Comparison of ENCODE assay signal across 14 cellular contexts in the genomic region with DNA sequence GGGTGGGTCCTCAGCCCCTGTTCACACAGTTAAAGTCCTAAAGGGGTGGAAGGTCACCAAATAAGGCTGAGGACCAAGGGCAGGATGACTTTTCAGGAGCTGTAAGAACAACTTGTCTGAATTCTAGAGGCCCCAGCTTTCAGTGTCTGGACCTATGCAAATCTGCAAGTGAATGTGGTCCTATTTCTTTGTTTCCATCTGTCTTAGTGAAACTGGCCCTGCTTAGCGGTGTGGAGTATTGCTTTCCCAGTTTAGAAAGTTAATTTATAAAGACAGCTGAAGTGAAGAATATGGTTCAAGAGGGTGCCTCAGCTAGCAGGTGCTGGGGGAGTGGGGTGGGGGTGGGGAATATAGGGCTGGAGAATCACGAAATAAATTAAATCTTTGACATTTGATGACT. TPM values are rescaled to one million over a fixed set of nuclear protein-coding genes. Genes with fewer than 3 reads are reported as not detected.
DNase-seq lines count a peak whose midpoint lies in the region; ATAC-seq and TF ChIP-seq lines count a peak whose summit lies in the region.
"Had no signal": no experiment of that assay in that cellular context is flagged by ENCODE, and none has a peak within 500 bp of the region (broad histone marks: within the 10 kb centered on the region; RNA-seq: fewer than 3 reads in every experiment).

No MANE protein-coding gene starts in this region.

- no peak overlapping the region for H3K4me3 Mint-ChIP-seq in activated B cell treated with CpG ODN at 0.5 μM for 24 hours
- H3K4me3 Mint-ChIP-seq: activated naive CD8-positive, alpha-beta T cell had no signal

- CTCF ChIA-PET in activated B cell treated with CpG ODN at 0.5 μM for 24 hours (lab: Charles Lee): interaction anchor here (1.3 kb wide), 1 partner anchor 30 kb away, joined by 4 read pairs; no protein-coding TSS in a partner anchor

- H3K9me3 Mint-ChIP-seq in activated B cell treated with CpG ODN at 0.5 μM for 24 hours: peaks cover 3% of the 10 kb centered on the region

- POLR2A ChIA-PET in activated B cell treated with CpG ODN at 0.5 μM for 24 hours (lab: Charles Lee): interaction anchor here (0.7 to 1.7 kb wide), 9 partner anchors 10 to 93 kb away, joined by 3 to 10 read pairs (median 4); a partner anchor contains a TSS

- no peaks in the 10 kb centered on the region for H3K27me3 Mint-ChIP-seq in activated B cell treated with CpG ODN at 0.5 μM for 24 hours

- TF ChIP-seq CTCF in activated B cell treated with CpG ODN at 0.5 μM for 24 hours (IDR thresholded peaks at IDR 0.05): no peak

- no peak overlapping the region for H3K27ac Mint-ChIP-seq in activated B cell treated with CpG ODN at 0.5 μM for 24 hours
- H3K27ac Mint-ChIP-seq: activated naive CD8-positive, alpha-beta T cell had no signal

- DNase-seq in activated B cell treated with CpG ODN at 0.5 μM for 24 hours: no peak
- DNase-seq in SKM-1 treated with dmso at 0.1 percent for 144 hours (lab: John Stamatoyannopoulos, UW; ENCODE audit: unreplicated experiment): no peak
- no peak for DNase-seq in anterior cingulate cortex (lab: John Stamatoyannopoulos, UW)
- DNase-seq in NCI-H524 treated with DMSO at 0.1 percent for 48 hours (lab: John Stamatoyannopoulos, UW): no peak
- DNase-seq in NCI-H1694 treated with DMSO at 0.1 percent for 48 hours (lab: John Stamatoyannopoulos, UW): no peak
- DNase-seq: dermis blood vessel endothelial cell, NCI-H2081 treated with DMSO at 0.1 percent for 48 hours, pancreas had no signal

- ATAC-seq in GM18858 (IDR thresholded peaks at IDR 0.05; ENCODE audit: unreplicated experiment) (peak; percentile 97), GM21515 (IDR thresholded peaks at IDR 0.05; ENCODE audit: unreplicated experiment) (peak; percentile 85), HG03064 (IDR thresholded peaks at IDR 0.05; ENCODE audit: low read depth, unreplicated experiment) (peak; percentile 95), activated B cell treated with CpG ODN at 0.5 μM for 24 hours (ENCODE audit: low read depth) (peak; percentile 72)
- ATAC-seq: activated CD4-positive, CD25-positive, alpha-beta regulatory T cell treated with anti-CD3 and anti-CD28 coated beads, Interleukin-2, amount 50 U/mL, for 24 hours; gastroesophageal sphincter; pancreas had no signal

- intact Hi-C loops in activated B cell treated with CpG ODN at 0.5 μM for 24 hours (cut with micrococcal nuclease): loop anchor here (2.0 kb wide), 1 partner anchor 17 kb away; no protein-coding TSS in a partner anchor

- H3K36me3 Mint-ChIP-seq in activated B cell treated with CpG ODN at 0.5 μM for 24 hours (ENCODE audit: low read depth): no peaks in the 10 kb centered on the region
- H3K36me3 Mint-ChIP-seq: activated naive CD8-positive, alpha-beta T cell had no signal

- H3K4me1 Mint-ChIP-seq in activated B cell treated with CpG ODN at 0.5 μM for 24 hours: peaks cover 50% of the 10 kb centered on the region

RNA-seq across cellular contexts. Expression of a gene that starts 40.1 kb away (rescaled TPM):
- 50.3 and 55.1 TPM in 2 replicates for total RNA-seq in activated B cell treated with CpG ODN at 0.5 μM for 24 hours
